In the genomic region with DNA sequence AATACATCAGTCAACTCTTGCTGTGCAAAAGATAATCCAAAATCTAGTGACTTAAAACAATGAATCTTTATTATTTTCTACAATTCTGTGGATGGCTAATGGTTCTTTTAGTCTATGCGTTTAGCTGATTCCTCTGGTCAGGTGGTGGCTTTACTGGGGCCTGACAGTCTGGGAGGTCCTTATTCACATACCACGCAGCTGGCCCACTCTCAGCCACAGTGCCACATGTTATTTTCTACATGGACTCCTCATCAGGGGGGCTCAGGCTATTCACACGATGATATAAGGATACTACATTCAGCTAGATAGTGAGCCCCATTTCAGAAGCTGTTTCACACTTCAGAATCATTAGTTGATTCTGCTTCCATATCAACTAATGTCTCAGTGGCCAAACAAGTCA, we compare ENCODE assay signal across 13 cellular contexts.
DNase-seq lines count a peak whose midpoint lies in the region; ATAC-seq lines count a peak whose summit lies in the region.
"Had no signal": no experiment of that assay in that cellular context is flagged by ENCODE, and none has a peak within 500 bp of the region (broad histone marks: within the 10 kb centered on the region; RNA-seq: fewer than 3 reads in every experiment).

No MANE protein-coding gene starts in this region.

- H4K5ac ChIP-seq in mesendoderm (ENCODE audit: low read length), result no peak overlapping the region

- H3K27me3 ChIP-seq in H7 (ENCODE audit: control insufficient read depth, insufficient read depth, low read length) (no peaks in the 10 kb centered on the region), SJCRH30 (no peaks in the 10 kb centered on the region), mesendoderm (ENCODE audit: insufficient read depth, low read length, poor library complexity) (no peaks in the 10 kb centered on the region)
- H3K27me3 ChIP-seq: BLaER1 treated with 17β-estradiol and CSF1 and Interleukin-3, amounts not matched to agents 10 nM and 100 nM had no signal

- no peak overlapping the region for H3K18ac ChIP-seq in mesendoderm (ENCODE audit: low read length)

- H3K56ac ChIP-seq in mesendoderm (ENCODE audit: low read length), result no peak overlapping the region

- no peaks in the 10 kb centered on the region for H3K79me1 ChIP-seq in mesendoderm (ENCODE audit: low read length)

- no peak overlapping the region for H2BK5ac ChIP-seq in mesendoderm (ENCODE audit: low read length)

- no peak overlapping the region for H2AK5ac ChIP-seq in mesendoderm (ENCODE audit: low read length)

- no peak overlapping the region for H3K4me2 ChIP-seq in mesendoderm (ENCODE audit: low read length)
- H3K4me2 ChIP-seq: BLaER1 treated with 17β-estradiol and CSF1 and Interleukin-3, amounts not matched to agents 10 nM and 100 nM had no signal

- H3K4me1 ChIP-seq in SJCRH30, result peaks cover 40% of the 10 kb centered on the region
- no peaks in the 10 kb centered on the region for H3K4me1 ChIP-seq in mesendoderm (ENCODE audit: control insufficient read depth, low read depth, low read length)
- H3K4me1 ChIP-seq: BLaER1 treated with 17β-estradiol and CSF1 and Interleukin-3, amounts not matched to agents 10 nM and 100 nM had no signal

- no peak overlapping the region for H4K8ac ChIP-seq in mesendoderm (ENCODE audit: low read depth, low read length)

- WGBS in mesendoderm (ENCODE audit: extremely low coverage, insufficient coverage, low lambda C conversion rate), result no CpG with 5 or more reads among the region's 3 CpGs

- H3K9ac ChIP-seq in mesendoderm (ENCODE audit: low read length), result no peak overlapping the region
- H3K9ac ChIP-seq: BLaER1 treated with 17β-estradiol and CSF1 and Interleukin-3, amounts not matched to agents 10 nM and 100 nM; GM23248 had no signal

- no peaks in the 10 kb centered on the region for H3K79me2 ChIP-seq in mesendoderm (ENCODE audit: control insufficient read depth, insufficient read depth, low read length)

- H3K27ac ChIP-seq in SJCRH30 (peak overlapping the region; percentile 54), mesendoderm (ENCODE audit: low read depth, low read length) (no peak overlapping the region)
- H3K27ac ChIP-seq: BLaER1 treated with 17β-estradiol and CSF1 and Interleukin-3, amounts not matched to agents 10 nM and 100 nM; GM23248 had no signal

- H3K23ac ChIP-seq in mesendoderm (ENCODE audit: low read length), result no peak overlapping the region

- no peak overlapping the region for H3K4ac ChIP-seq in mesendoderm (ENCODE audit: low read depth, low read length)

- H2BK15ac ChIP-seq in mesendoderm (replicated peaks; ENCODE audit: low read depth), result no peak overlapping the region

- no peaks in the 10 kb centered on the region for H3K36me3 ChIP-seq in H7 (replicated peaks; ENCODE audit: control insufficient read depth, insufficient read depth, low read length)
- no peaks in the 10 kb centered on the region for H3K36me3 ChIP-seq in SJCRH30
- no peaks in the 10 kb centered on the region for H3K36me3 ChIP-seq in mesendoderm (ENCODE audit: control insufficient read depth, insufficient read depth, low read length)
- H3K36me3 ChIP-seq: BLaER1 treated with 17β-estradiol and CSF1 and Interleukin-3, amounts not matched to agents 10 nM and 100 nM had no signal

- ATAC-seq in GM21423 (IDR thresholded peaks at IDR 0.05; ENCODE audit: unreplicated experiment) (no peak), HG03460 (IDR thresholded peaks at IDR 0.05; ENCODE audit: unreplicated experiment) (no peak)

- no peak overlapping the region for H2BK120ac ChIP-seq in mesendoderm (ENCODE audit: low read depth, low read length)

- H3K4me3 ChIP-seq in H7 (ENCODE audit: insufficient read depth, low read depth, low read length), result no peak overlapping the region
- no peak overlapping the region for H3K4me3 ChIP-seq in SJCRH30
- no peak overlapping the region for H3K4me3 ChIP-seq in mesendoderm (ENCODE audit: low read length)
- H3K4me3 ChIP-seq: BLaER1 treated with 17β-estradiol and CSF1 and Interleukin-3, amounts not matched to agents 10 nM and 100 nM; GM23248 had no signal

- DNase-seq in H7 (peak; percentile 1), SJCRH30 (peak; percentile 81 to 87), mesendoderm (peak; percentile 9)
- DNase-seq in activated CD4-positive, alpha-beta T cell treated with anti-CD3 and anti-CD28 coated beads for 4 hours, result no peak
- DNase-seq: CD4-positive, CD25-positive, alpha-beta regulatory T cell; CD8-positive, alpha-beta memory T cell; COR-L47; GM23248; HCEC 1CT; IMR-90 had no signal

- H3K9me3 ChIP-seq in SJCRH30 (replicated peaks), result no peaks in the 10 kb centered on the region
- H3K9me3 ChIP-seq: BLaER1 treated with 17β-estradiol and CSF1 and Interleukin-3, amounts not matched to agents 10 nM and 100 nM had no signal

Comparison
In these comparisons a context has a peak if more than half of its experiments do, and no peak if none do; other contexts are left out.
1. DNase-seq: peak in H7 (single experiment), SJCRH30 (2 of 2) and mesendoderm (single experiment); none in activated CD4-positive, alpha-beta T cell treated with anti-CD3 and anti-CD28 coated beads for 4 hours (0 of 2).